Comparison of ENCODE assay signal across 1 cellular context in the genomic region with DNA sequence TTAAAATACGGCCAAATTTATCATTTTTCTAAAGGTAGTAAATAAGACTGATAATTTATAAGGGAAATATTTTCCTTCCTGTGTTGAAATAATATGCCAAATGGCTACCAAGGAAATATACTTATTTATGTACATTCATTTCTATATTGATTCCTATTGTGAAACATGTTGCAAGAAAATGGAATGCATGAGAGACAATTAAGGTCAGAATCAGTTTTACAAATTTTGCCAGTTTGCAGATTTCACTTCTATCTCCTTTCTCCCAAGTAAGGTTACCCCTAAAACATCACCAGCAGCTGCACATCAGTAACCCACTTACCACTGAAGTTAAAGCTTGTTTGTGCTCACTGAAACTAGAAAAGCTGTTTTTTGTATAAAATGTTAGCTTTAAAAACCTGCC.
A peak's percentile ranks its signal among the peaks of the same experiment; 100 is the strongest.
TF ChIP-seq lines count a peak whose summit lies in the region.

No MANE protein-coding gene starts in this region.

TF ChIP-seq in IMR-90, 13 proteins besides CTCF, POLR2A, EP300 and RAD21:
- TF ChIP-seq NFE2L2 (IDR thresholded peaks at IDR 0.05; ENCODE audit: low read depth, low read length) = no peak
- 0 out of 2 replicates have a peak, but pooled peaks have one; percentile 15 for TF ChIP-seq MAFK (IDR thresholded peaks at IDR 0.05; ENCODE audit: low read depth, low read length)
